ENCODE assay signal across 8 cellular contexts in the genomic region with DNA sequence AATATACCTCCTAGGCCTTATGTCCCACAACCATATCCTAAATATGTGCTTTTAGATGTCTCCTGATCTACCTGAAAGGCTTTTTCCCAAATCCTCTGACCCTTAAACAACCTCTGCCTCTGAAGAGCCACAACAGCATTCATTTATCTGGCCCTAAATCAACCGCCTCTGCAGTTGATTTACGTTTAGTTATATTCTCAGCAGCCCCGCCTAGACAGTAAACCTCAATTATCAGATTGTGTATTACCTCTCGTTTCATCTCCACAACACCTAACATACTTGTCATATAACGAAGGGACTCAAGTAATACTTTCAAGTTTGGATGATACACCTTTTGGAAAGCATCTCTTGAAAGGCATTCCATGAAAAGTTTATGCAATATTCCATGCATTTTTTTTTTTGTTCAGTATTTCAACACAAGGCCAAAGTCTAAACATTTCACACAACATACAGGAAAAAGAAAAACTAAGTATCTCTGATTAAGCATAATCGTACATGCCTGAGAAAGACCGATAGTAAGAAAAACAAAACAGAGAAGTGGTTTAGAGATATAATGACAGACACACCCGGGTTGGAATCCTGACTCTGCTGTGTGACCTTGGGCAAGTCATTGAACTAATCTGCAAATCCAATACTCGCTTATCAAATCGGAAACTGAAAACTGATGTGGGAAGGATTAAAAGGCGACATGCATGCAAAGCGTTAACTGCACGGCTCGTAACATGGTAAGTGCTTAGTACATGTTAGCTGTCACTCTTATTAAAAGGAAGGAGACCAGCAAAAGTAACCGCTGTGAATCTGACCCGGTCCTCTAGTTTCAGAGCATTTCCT. TPM values are rescaled to one million over a fixed set of nuclear protein-coding genes. Genes with fewer than 3 reads are reported as not detected.
DNase-seq lines count a peak whose midpoint lies in the region; ATAC-seq, FAIRE-seq and TF ChIP-seq lines count a peak whose summit lies in the region.

No MANE protein-coding gene starts in this region.

- no peaks in the 10 kb centered on the region for H4K20me1 ChIP-seq in GM12878 (ENCODE audit: control insufficient read depth, insufficient read depth)

- FAIRE-seq in GM12878 (lab: Jason Lieb, UNC): no peak

- CTCF ChIA-PET in GM12878 (lab: Yijun Ruan, JAX): interaction anchor here (0.6 to 1.0 kb wide), 6 partner anchors 11 to 1891 kb away, joined by 3 to 6 read pairs (median 3); no protein-coding TSS in a partner anchor

- H3K4me1 ChIP-seq in ES-I3 (ENCODE audit: insufficient read depth, low read length) (0 out of 2 replicates have a peak, but pooled peaks cover 4% of the 10 kb centered on the region), GM12878 (ENCODE audit: control insufficient read depth, insufficient read depth, low read length) (peaks cover 8% of the 10 kb centered on the region), mesodermal cell (ENCODE audit: control insufficient read depth, insufficient read depth, low read length, poor library complexity, severe bottlenecking) (peaks cover 15% of the 10 kb centered on the region)

- TF ChIP-seq EP300 in GM12878 (IDR thresholded peaks at IDR 0.05; ENCODE audit: borderline replicate concordance in 1 of 2, control insufficient read depth in 1 of 2, low read depth in 2 of 2, low read length in 2 of 2): no peak

- SMC1A ChIA-PET in GM12878 (lab: Charles Lee; ENCODE audit: uncharacterized antibody, unreplicated experiment): interaction anchor here (0.9 to 1.9 kb wide), 2 partner anchors 22 to 257 kb away, joined by 4 to 5 read pairs; no protein-coding TSS in a partner anchor

- H2AFZ ChIP-seq in GM12878 (ENCODE audit: control insufficient read depth, low read depth, low read length): peak overlapping the region; percentile 91

- H3K9me3 ChIP-seq in ES-I3 (ENCODE audit: control insufficient read depth, insufficient read depth, low read length) (no peaks in the 10 kb centered on the region), GM12878 (replicated peaks; ENCODE audit: control insufficient read depth, insufficient read depth, low read length) (no peaks in the 10 kb centered on the region), mesodermal cell (ENCODE audit: control insufficient read depth, low read length) (no peaks in the 10 kb centered on the region)

- H3K4me3 ChIP-seq in GM12878: peak overlapping the region; percentile 88
- H3K4me3 ChIP-seq in mesodermal cell (ENCODE audit: extremely low read depth, insufficient read depth, low read length, poor library complexity, severe bottlenecking): peak overlapping the region; percentile 94

- no peak for TF ChIP-seq CTCF in GM12878 (IDR thresholded peaks at IDR 0.05 in 2 of 3, conservative IDR thresholded peaks at IDR 0.05 in 1 of 3; ENCODE audit: control insufficient read depth in 2 of 3, extremely low read depth in 1 of 3, insufficient read depth in 1 of 3, low read depth in 3 of 3, low read length in 3 of 3)

- ATAC-seq in HG03103 (IDR thresholded peaks at IDR 0.05; ENCODE audit: low read depth, unreplicated experiment) (peak; percentile 1), GM12878 (peak; percentile 4), GM21515 (IDR thresholded peaks at IDR 0.05; ENCODE audit: unreplicated experiment) (no peak), GM18858 (IDR thresholded peaks at IDR 0.05; ENCODE audit: unreplicated experiment) (no peak)

- RAD21 ChIA-PET in GM12878 (lab: Charles Lee; ENCODE audit: unreplicated experiment): no interaction called here

- peaks cover 21% of the 10 kb centered on the region for H3K79me2 ChIP-seq in GM12878 (ENCODE audit: control insufficient read depth, insufficient read depth, low read length)

- H3K9ac ChIP-seq in ES-I3 (ENCODE audit: low read depth, low read length): peak overlapping the region; percentile 82
- H3K9ac ChIP-seq in GM12878 (ENCODE audit: control insufficient read depth, insufficient read depth, low read length): peak overlapping the region; percentile 72

- TF ChIP-seq RAD21 in GM12878 (IDR thresholded peaks at IDR 0.05; ENCODE audit: insufficient read depth, low read depth, low read length): no peak

- TSS peak; percentile 73 for BruUV-seq in GM12878 (replicated peaks; lab: Mats Ljungman, UMichigan)

- intact Hi-C loops in GM12878 (cut with micrococcal nuclease; ENCODE audit: unreplicated experiment): loop anchor here (2.0 to 10.0 kb wide), 3 partner anchors 52 to 644 kb away; a partner anchor contains a TSS

- peak overlapping the region; percentile 84 for H3K4me2 ChIP-seq in GM12878 (ENCODE audit: control insufficient read depth, insufficient read depth)

- 0 out of 4 replicates have a peak, but pooled peaks cover 0 to 2% of the 10 kb centered on the region in 2 experiments for H3K27me3 ChIP-seq in GM12878 (replicated peaks in 1 of 2; ENCODE audit: control insufficient read depth in 2 of 2, insufficient read depth in 2 of 2, low read length in 1 of 2)

- H3K27ac ChIP-seq in GM12878 (ENCODE audit: control insufficient read depth, insufficient read depth) (peak overlapping the region; percentile 67), mesodermal cell (ENCODE audit: low read depth, low read length, severe bottlenecking) (peak overlapping the region; percentile 4)

- TF ChIP-seq POLR2A in GM12878 (IDR thresholded peaks at IDR 0.05; ENCODE audit: low read depth, low read length): no peak

- WGBS in GM12878 (ENCODE audit: insufficient coverage, insufficient replicate concordance, low lambda C conversion rate, missing lambda C conversion rate): 11% methylated on average over 16 of the region's 16 CpGs
- 49 to 54% methylated on average over 14 to 16 of the region's 16 CpGs for WGBS in mesodermal cell (ENCODE audit: insufficient coverage in 2 of 2), 2 experiments

- DNase-seq in GM12878 (ENCODE audit: low read depth, low spot score) (no peak), cerebellar nuclear complex (lab: John Stamatoyannopoulos, UW) (no peak), putamen (ENCODE audit: low spot score) (no peak)

- peaks cover 8% of the 10 kb centered on the region for H3K36me3 ChIP-seq in ES-I3 (ENCODE audit: insufficient read depth, low read length)
- no peaks in the 10 kb centered on the region for H3K36me3 ChIP-seq in GM12878 (ENCODE audit: control insufficient read depth in 2 of 2, insufficient read depth in 2 of 2, low read length in 1 of 2)
- peaks cover 22% of the 10 kb centered on the region for H3K36me3 ChIP-seq in mesodermal cell (ENCODE audit: control insufficient read depth, insufficient read depth, low read length)

- in situ Hi-C loops in GM12878 (cut with MboI): no loop called here

- POLR2A ChIA-PET in GM12878 (lab: Charles Lee): no interaction called here

TF ChIP-seq in GM12878, 131 proteins besides CTCF, POLR2A, EP300 and RAD21:
- no peak for TF ChIP-seq MTA2 (IDR thresholded peaks at IDR 0.05; ENCODE audit: low read depth)
- no peak for TF ChIP-seq TBL1XR1 (IDR thresholded peaks at IDR 0.05; ENCODE audit: low read depth, low read length)

RNA-seq across cellular contexts. Expression of a gene that starts 0.8 kb away (rescaled TPM):
- 155 and 169 TPM in 2 replicates for total RNA-seq in GM12878 (2013; cell fraction: nucleolus; rRNA removed)
- total RNA-seq in GM12878 (2014; rRNA removed) (24.5 and 26.5 TPM in 2 replicates), GM12878 (2014; rRNA removed; fragmentation: Illumina TruSeq; extraction: Trizol) (32.4 and 32.5 TPM in 2 replicates), GM12878 (2021) (23.4 and 28.3 TPM in 2 replicates)
- polyA plus RNA-seq in GM12878 (2011; ENCODE audit: low read depth): 17.5 TPM
- polyA plus RNA-seq in GM12878 (2011; rRNA removed) (45.1 and 62.8 TPM in 2 replicates), GM12878 (2014; fragmentation: Illumina TruSeq; extraction: Trizol) (26.1 and 35.8 TPM in 2 replicates), GM12878 (2014; fragmentation: Nextera tagmentation; extraction: Ambion mirVana) (100 to 1,000 TPM; 110 to 115 TPM), GM12878 (2014; rRNA removed) (20.2 and 21.7 TPM in 2 replicates), GM12878 (2016; fragmentation: Nextera tagmentation; extraction: Ambion mirVana) (10 to 100 TPM; 39.2 to 42.1 TPM)
- polyA plus RNA-seq in GM12878 (2011; cell fraction: cytosol; rRNA removed): 16.1 and 19.8 TPM in 2 replicates
- polyA plus RNA-seq in GM12878 (2011; cell fraction: nucleus; rRNA removed): 30.3 and 37.6 TPM in 2 replicates
- polyA plus RNA-seq in GM12878 (2012): 19.7 and 24.9 TPM in 2 replicates
- 30.2 and 32.3 TPM in 2 replicates for polyA minus RNA-seq in GM12878 (2011; rRNA and poly(A)+ RNA removed)
- polyA minus RNA-seq in GM12878 (2011; cell fraction: cytosol; rRNA and poly(A)+ RNA removed): 10.2 and 14.7 TPM in 2 replicates
- 29.5 and 38.7 TPM in 2 replicates for polyA minus RNA-seq in GM12878 (2011; cell fraction: nucleus; rRNA and poly(A)+ RNA removed)
- 60.7 TPM for polyA plus RNA-seq in mesodermal cell (2013, experiment 1 of 2)
- 61.0 TPM for polyA plus RNA-seq in mesodermal cell (2013, experiment 2 of 2)

RNA-seq across cellular contexts. Expression of a gene that starts 52.0 kb away (rescaled TPM):
- 93.7 and 102 TPM in 2 replicates for total RNA-seq in GM12878 (2013; cell fraction: nucleolus; rRNA removed)
- total RNA-seq in GM12878 (2014; rRNA removed) (33.6 and 35.4 TPM in 2 replicates), GM12878 (2014; rRNA removed; fragmentation: Illumina TruSeq; extraction: Trizol) (34.6 and 37.9 TPM in 2 replicates), GM12878 (2021) (28.1 and 33.8 TPM in 2 replicates)
- polyA plus RNA-seq in GM12878 (2011; ENCODE audit: low read depth): 12.1 TPM
- polyA plus RNA-seq in GM12878 (2011; rRNA removed) (28.6 and 46.8 TPM in 2 replicates), GM12878 (2014; fragmentation: Illumina TruSeq; extraction: Trizol) (34.1 and 42.7 TPM in 2 replicates), GM12878 (2014; fragmentation: Nextera tagmentation; extraction: Ambion mirVana) (10 to 100 TPM; 37.9 to 45.1 TPM), GM12878 (2014; rRNA removed) (32.2 and 35.5 TPM in 2 replicates), GM12878 (2016; fragmentation: Nextera tagmentation; extraction: Ambion mirVana) (10 to 100 TPM; 54.4 to 54.9 TPM)
- 6.1 and 7.4 TPM in 2 replicates for polyA plus RNA-seq in GM12878 (2011; cell fraction: cytosol; rRNA removed)
- 36.2 and 51.5 TPM in 2 replicates for polyA plus RNA-seq in GM12878 (2011; cell fraction: nucleus; rRNA removed)
- 18.2 and 20.5 TPM in 2 replicates for polyA plus RNA-seq in GM12878 (2012)
- 19.9 and 21.6 TPM in 2 replicates for polyA minus RNA-seq in GM12878 (2011; rRNA and poly(A)+ RNA removed)
- 6.3 and 8.2 TPM in 2 replicates for polyA minus RNA-seq in GM12878 (2011; cell fraction: cytosol; rRNA and poly(A)+ RNA removed)
- polyA minus RNA-seq in GM12878 (2011; cell fraction: nucleus; rRNA and poly(A)+ RNA removed): 38.8 and 69.7 TPM in 2 replicates
- 21.6 TPM for polyA plus RNA-seq in mesodermal cell (2013, experiment 1 of 2)
- 28.7 TPM for polyA plus RNA-seq in mesodermal cell (2013, experiment 2 of 2)

Comparison
In these comparisons a context has a peak if more than half of its experiments do, and no peak if none do; other contexts are left out.
1. ATAC-seq: peak in HG03103 (single experiment) and GM12878 (single experiment); none in GM21515 (single experiment) and GM18858 (single experiment).